ENCODE assay signal across 6 cellular contexts in the genomic region with DNA sequence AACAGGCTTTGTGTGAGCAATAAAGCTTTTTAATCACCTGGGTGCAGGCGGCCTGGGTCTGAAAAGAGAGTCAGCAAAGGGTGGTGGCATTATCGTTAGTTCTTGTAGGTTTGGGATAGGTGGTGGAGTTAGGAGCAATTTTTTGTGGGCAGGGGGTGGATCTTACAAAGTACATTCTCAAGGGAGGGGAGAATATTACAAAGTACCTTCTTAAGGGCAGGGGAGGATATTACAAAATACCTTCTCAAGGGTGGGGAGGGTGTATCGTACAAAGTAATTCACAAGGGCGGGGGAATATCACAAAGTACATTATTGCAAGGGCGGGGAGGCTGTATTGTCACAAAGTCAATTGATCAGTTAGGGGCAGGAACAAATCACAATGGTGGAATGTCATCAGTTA. TPM values are rescaled to one million over a fixed set of nuclear protein-coding genes. Genes with fewer than 3 reads are reported as not detected.
"Had no signal": no experiment of that assay in that cellular context is flagged by ENCODE, and none has a peak within 500 bp of the region (broad histone marks: within the 10 kb centered on the region; RNA-seq: fewer than 3 reads in every experiment).

No MANE protein-coding gene starts in this region.

RNA-seq across cellular contexts. Expression of a gene that starts 10.2 kb away (rescaled TPM):
- total RNA-seq: OCI-LY7, Peyer's patch, RPMI7951, SJSA1, SK-MEL-5 had no signal

RNA-seq across cellular contexts. Expression of a gene that starts 27.2 kb away (rescaled TPM):
- total RNA-seq: OCI-LY7, PC-3, Peyer's patch, RPMI7951, SJSA1, SK-MEL-5 had no signal
